20 cellular contexts compared by ENCODE assay signal in the genomic region with DNA sequence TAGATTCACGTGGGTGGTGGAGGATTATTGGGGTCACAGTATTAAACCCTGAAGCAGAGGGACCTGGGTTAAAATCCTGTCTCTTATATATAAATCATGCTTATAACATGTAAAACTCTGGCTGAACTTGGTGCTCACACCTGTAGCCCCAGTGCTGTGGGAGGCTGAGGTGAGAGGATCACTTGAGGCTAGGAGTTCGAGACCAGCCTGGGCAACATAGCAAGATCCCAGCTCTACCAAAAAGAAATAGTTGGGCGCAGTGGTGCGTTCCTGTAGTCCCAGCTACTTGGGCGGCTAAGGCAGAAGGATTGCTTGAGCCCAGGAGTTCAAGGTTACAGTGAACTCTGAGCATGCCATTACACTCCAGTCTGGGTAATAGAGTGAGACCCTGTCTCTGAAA. TPM values are rescaled to one million over a fixed set of nuclear protein-coding genes. Genes with fewer than 3 reads are reported as not detected.
DNase-seq lines count a peak whose midpoint lies in the region; ATAC-seq and TF ChIP-seq lines count a peak whose summit lies in the region.
"Had no signal": no experiment of that assay in that cellular context is flagged by ENCODE, and none has a peak within 500 bp of the region (broad histone marks: within the 10 kb centered on the region; RNA-seq: fewer than 3 reads in every experiment).

No MANE protein-coding gene starts in this region.

- H3K36me3 Mint-ChIP-seq in CD4-positive, alpha-beta T cell (ENCODE audit: low read depth), result peaks cover 77% of the 10 kb centered on the region
- H3K36me3 Mint-ChIP-seq in CD8-positive, alpha-beta memory T cell, result peaks cover 11 to 54% (median 29%) of the 10 kb centered on the region in 3 donors
- peaks cover 53% of the 10 kb centered on the region for H3K36me3 Mint-ChIP-seq in activated T-helper 2 cell treated with anti-CD3 and anti-CD28 coated beads, Interferon-gamma antibody, Interleukin-2, Interleukin-4, amounts not matched to agents 10 μg/mL and 5 μg/mL and 100 μg/mL, durations not matched to agents 14 hours and 24 hours and 36 hours (ENCODE audit: low read depth)
- peaks cover 28% of the 10 kb centered on the region for H3K36me3 Mint-ChIP-seq in nephron (ENCODE audit: low read depth)

- no TSS peak for BruUV-seq in A673 (replicated peaks; lab: Mats Ljungman, UMichigan)

- no peak for TF ChIP-seq CTCF in CD4-positive, alpha-beta T cell (IDR thresholded peaks at IDR 0.05)
- no peak for TF ChIP-seq CTCF in nephron (IDR thresholded peaks at IDR 0.05; ENCODE audit: unreplicated experiment in 3 of 3)
- TF ChIP-seq CTCF in A673 (conservative IDR thresholded peaks at IDR 0.05; ENCODE audit: low read depth, low read length), result no peak

- no peaks in the 10 kb centered on the region for H3K9me3 ChIP-seq in CD4-positive, alpha-beta T cell (ENCODE audit: control insufficient read depth, low read length)
- H3K9me3 ChIP-seq in CD8-positive, alpha-beta memory T cell (ENCODE audit: low read length), result no peaks in the 10 kb centered on the region
- H3K9me3 ChIP-seq in A673 (ENCODE audit: low read depth, low read length, poor library complexity, severe bottlenecking), result no peaks in the 10 kb centered on the region
- H3K9me3 ChIP-seq: heart left ventricle, prostate gland, uterus had no signal

- peaks cover 30% of the 10 kb centered on the region for H3K36me3 ChIP-seq in CD8-positive, alpha-beta memory T cell (ENCODE audit: insufficient read depth, low read length)
- H3K36me3 ChIP-seq in A673 (ENCODE audit: insufficient read depth, low read length, poor library complexity, severe bottlenecking), result peaks cover 6% of the 10 kb centered on the region
- H3K36me3 ChIP-seq: prostate gland, uterus had no signal

- peak overlapping the region; percentile 54 for H3K4me3 Mint-ChIP-seq in CD4-positive, alpha-beta T cell
- H3K4me3 Mint-ChIP-seq in CD8-positive, alpha-beta memory T cell, result peak overlapping the region in 5 of 7 donors; percentile 15 to 94 (median 28)
- H3K4me3 Mint-ChIP-seq in activated T-helper 2 cell treated with anti-CD3 and anti-CD28 coated beads, Interferon-gamma antibody, Interleukin-2, Interleukin-4, amounts not matched to agents 10 μg/mL and 5 μg/mL and 100 μg/mL, durations not matched to agents 14 hours and 24 hours and 36 hours (ENCODE audit: low read depth), result peak overlapping the region; percentile 13
- H3K4me3 Mint-ChIP-seq in nephron, result peak overlapping the region; percentile 88 to 99 (median 98)

- H3K27me3 ChIP-seq in CD4-positive, alpha-beta T cell (ENCODE audit: control insufficient read depth, insufficient read depth, low read length), result no peaks in the 10 kb centered on the region
- H3K27me3 ChIP-seq in CD8-positive, alpha-beta memory T cell (ENCODE audit: insufficient read depth, low read length, poor library complexity, severe bottlenecking), result no peaks in the 10 kb centered on the region
- H3K27me3 ChIP-seq in A673 (replicated peaks; ENCODE audit: insufficient read depth, low read depth, low read length, poor library complexity), result no peaks in the 10 kb centered on the region
- H3K27me3 ChIP-seq: heart left ventricle, uterus had no signal

- no peak for DNase-seq in CD4-positive, alpha-beta T cell
- DNase-seq in CD8-positive, alpha-beta memory T cell, result no peak
- DNase-seq in activated T-helper 2 cell treated with anti-CD3 and anti-CD28 coated beads, Interferon-gamma antibody, Interleukin-2, Interleukin-4, amounts not matched to agents 10 μg/mL and 5 μg/mL and 100 μg/mL, durations not matched to agents 14 hours and 24 hours and 36 hours (ENCODE audit: low spot score), result no peak
- DNase-seq in iPS-NIHi11 (ENCODE audit: low spot score), result no peak
- DNase-seq in A673 (ENCODE audit: low spot score), result no peak
- DNase-seq: activated CD4-positive, alpha-beta T cell treated with anti-CD3 and anti-CD28 coated beads for 4 hours; activated effector memory CD4-positive, alpha-beta T cell treated with anti-CD3 and anti-CD28 coated beads, Interleukin-2, amount 50 U/mL, for 16 hours; caudate nucleus; dermis blood vessel endothelial cell; heart left ventricle; NCI-H1105 treated with DMSO at 0.1 percent for 48 hours; NCI-H2081; NCI-H446; SIG-M5; T-helper 1 cell; uterus had no signal

- H3K9me3 Mint-ChIP-seq in CD4-positive, alpha-beta T cell, result peaks cover 2% of the 10 kb centered on the region
- peaks cover 0 to 3% (median 0%) of the 10 kb centered on the region in 5 donors for H3K9me3 Mint-ChIP-seq in CD8-positive, alpha-beta memory T cell
- peaks cover 11% of the 10 kb centered on the region for H3K9me3 Mint-ChIP-seq in activated T-helper 2 cell treated with anti-CD3 and anti-CD28 coated beads, Interferon-gamma antibody, Interleukin-2, Interleukin-4, amounts not matched to agents 10 μg/mL and 5 μg/mL and 100 μg/mL, durations not matched to agents 14 hours and 24 hours and 36 hours
- H3K9me3 Mint-ChIP-seq in nephron, result no peaks in the 10 kb centered on the region

- H3K4me1 Mint-ChIP-seq in CD4-positive, alpha-beta T cell (ENCODE audit: low read depth), result peaks cover 40% of the 10 kb centered on the region
- peaks cover 36 to 49% (median 40%) of the 10 kb centered on the region in 3 donors for H3K4me1 Mint-ChIP-seq in CD8-positive, alpha-beta memory T cell
- peaks cover 16% of the 10 kb centered on the region for H3K4me1 Mint-ChIP-seq in activated T-helper 2 cell treated with anti-CD3 and anti-CD28 coated beads, Interferon-gamma antibody, Interleukin-2, Interleukin-4, amounts not matched to agents 10 μg/mL and 5 μg/mL and 100 μg/mL, durations not matched to agents 14 hours and 24 hours and 36 hours (ENCODE audit: low read depth)
- peaks cover 16% of the 10 kb centered on the region for H3K4me1 Mint-ChIP-seq in nephron

- peaks cover 27% of the 10 kb centered on the region for H3K4me1 ChIP-seq in CD8-positive, alpha-beta memory T cell (ENCODE audit: insufficient read depth, low read length)
- peaks cover 13% of the 10 kb centered on the region for H3K4me1 ChIP-seq in A673 (ENCODE audit: insufficient read depth, low read length, poor library complexity, severe bottlenecking)
- H3K4me1 ChIP-seq: prostate gland, uterus had no signal

- CTCF ChIA-PET in CD4-positive, alpha-beta T cell (lab: Charles Lee), result no interaction called here
- CTCF ChIA-PET in CD8-positive, alpha-beta memory T cell (lab: Charles Lee), result no interaction called here
- CTCF ChIA-PET in A673 (lab: Charles Lee), result no interaction called here

- H3K4me3 ChIP-seq in CD8-positive, alpha-beta memory T cell (ENCODE audit: low read length), result no peak overlapping the region
- no peak overlapping the region for H3K4me3 ChIP-seq in A673 (ENCODE audit: low read depth, low read length, poor library complexity, severe bottlenecking)
- H3K4me3 ChIP-seq: prostate gland, uterus had no signal

- intact Hi-C loops in CD4-positive, alpha-beta T cell (cut with DNase I, micrococcal nuclease), result loop anchor here in 1 of 2 experiments (5.0 kb wide), 1 partner anchor 109 kb away; the partner anchor contains the start of gene ZNF304
- intact Hi-C loops in activated T-helper 2 cell treated with anti-CD3 and anti-CD28 coated beads, Interferon-gamma antibody, Interleukin-2, Interleukin-4, amounts not matched to agents 10 μg/mL and 5 μg/mL and 100 μg/mL, durations not matched to agents 14 hours and 24 hours and 36 hours (cut with micrococcal nuclease), result no loop called here
- intact Hi-C loops in A673 (cut with micrococcal nuclease; ENCODE audit: unreplicated experiment), result no loop called here

- H3K27ac Mint-ChIP-seq in CD4-positive, alpha-beta T cell, result peak overlapping the region; percentile 92
- H3K27ac Mint-ChIP-seq in CD8-positive, alpha-beta memory T cell, result peak overlapping the region in 7 of 8 donors; percentile 2 to 91 (median 68)
- no peak overlapping the region for H3K27ac Mint-ChIP-seq in activated T-helper 2 cell treated with anti-CD3 and anti-CD28 coated beads, Interferon-gamma antibody, Interleukin-2, Interleukin-4, amounts not matched to agents 10 μg/mL and 5 μg/mL and 100 μg/mL, durations not matched to agents 14 hours and 24 hours and 36 hours
- H3K27ac Mint-ChIP-seq in nephron, result no peak overlapping the region

- no peak for ATAC-seq in CD4-positive, alpha-beta T cell (ENCODE audit: poor library complexity)
- no peak for ATAC-seq in GM21367 (IDR thresholded peaks at IDR 0.05; ENCODE audit: unreplicated experiment)
- ATAC-seq: HCT116, heart left ventricle had no signal

- no peak overlapping the region for H3K27ac ChIP-seq in CD4-positive, alpha-beta T cell (ENCODE audit: low read depth, low read length)
- no peak overlapping the region for H3K27ac ChIP-seq in CD8-positive, alpha-beta memory T cell (ENCODE audit: low read depth, low read length)
- H3K27ac ChIP-seq in A673 (ENCODE audit: low read depth, low read length, poor library complexity, severe bottlenecking), result no peak overlapping the region
- H3K27ac ChIP-seq: heart left ventricle, prostate gland, uterus had no signal

- no peaks in the 10 kb centered on the region for H3K27me3 Mint-ChIP-seq in CD4-positive, alpha-beta T cell
- H3K27me3 Mint-ChIP-seq in CD8-positive, alpha-beta memory T cell, result no peaks in the 10 kb centered on the region
- no peaks in the 10 kb centered on the region for H3K27me3 Mint-ChIP-seq in activated T-helper 2 cell treated with anti-CD3 and anti-CD28 coated beads, Interferon-gamma antibody, Interleukin-2, Interleukin-4, amounts not matched to agents 10 μg/mL and 5 μg/mL and 100 μg/mL, durations not matched to agents 14 hours and 24 hours and 36 hours (ENCODE audit: low read depth)
- no peaks in the 10 kb centered on the region for H3K27me3 Mint-ChIP-seq in nephron (ENCODE audit: low read depth)

- POLR2A ChIA-PET in CD4-positive, alpha-beta T cell (lab: Charles Lee), result no interaction called here
- POLR2A ChIA-PET in CD8-positive, alpha-beta memory T cell (lab: Charles Lee), result no interaction called here
- POLR2A ChIA-PET in A673 (lab: Charles Lee; ENCODE audit: low non-redundant PET), result no interaction called here

RNA-seq across cellular contexts. Expression of gene ZNF805, which starts 2.4 kb away (rescaled TPM):
- 10 to 100 TPM; 33.1 to 33.7 TPM for total RNA-seq in CD4-positive, alpha-beta T cell
- 10 to 100 TPM; 11.1 to 11.7 TPM for total RNA-seq in CD8-positive, alpha-beta memory T cell
- polyA plus RNA-seq in CD8-positive, alpha-beta memory T cell, result 4.0 TPM
- total RNA-seq in activated T-helper 2 cell treated with anti-CD3 and anti-CD28 coated beads, Interferon-gamma antibody, Interleukin-2, Interleukin-4, amounts not matched to agents 10 μg/mL and 5 μg/mL and 100 μg/mL, durations not matched to agents 14 hours and 24 hours and 36 hours, result 6.6 and 6.9 TPM in 2 replicates
- total RNA-seq in A673 (2021), result 11.7 and 14.7 TPM in 2 replicates

RNA-seq across cellular contexts. Expression of gene AURKC, which starts 12.0 kb away (rescaled TPM):
- total RNA-seq in CD4-positive, alpha-beta T cell, result under 1 TPM; 0.41 to 0.89 TPM
- total RNA-seq in CD8-positive, alpha-beta memory T cell, result 1 to 10 TPM; 1.3 to 2.7 TPM
- not detected for polyA plus RNA-seq in CD8-positive, alpha-beta memory T cell
- 0.16 TPM in 1 of 2 replicates, not detected in the other for total RNA-seq in activated T-helper 2 cell treated with anti-CD3 and anti-CD28 coated beads, Interferon-gamma antibody, Interleukin-2, Interleukin-4, amounts not matched to agents 10 μg/mL and 5 μg/mL and 100 μg/mL, durations not matched to agents 14 hours and 24 hours and 36 hours
- total RNA-seq in A673 (2021), result 1.2 and 1.5 TPM in 2 replicates

RNA-seq across cellular contexts. Expression of gene ZNF460, which starts 37.5 kb away (rescaled TPM):
- total RNA-seq in CD4-positive, alpha-beta T cell, result 10 to 100 TPM; 64.9 to 65.0 TPM
- 10 to 100 TPM; 45.5 to 52.0 TPM for total RNA-seq in CD8-positive, alpha-beta memory T cell
- polyA plus RNA-seq in CD8-positive, alpha-beta memory T cell, result 7.5 TPM
- 35.8 and 40.2 TPM in 2 replicates for total RNA-seq in activated T-helper 2 cell treated with anti-CD3 and anti-CD28 coated beads, Interferon-gamma antibody, Interleukin-2, Interleukin-4, amounts not matched to agents 10 μg/mL and 5 μg/mL and 100 μg/mL, durations not matched to agents 14 hours and 24 hours and 36 hours
- total RNA-seq in A673 (2021), result 53.3 and 58.4 TPM in 2 replicates

RNA-seq across cellular contexts. Expression of gene ZNF264, which starts 51.5 kb away (rescaled TPM):
- 10 to 100 TPM; 40.5 to 40.7 TPM for total RNA-seq in CD4-positive, alpha-beta T cell
- total RNA-seq in CD8-positive, alpha-beta memory T cell, result 10 to 100 TPM; 26.6 to 27.8 TPM
- polyA plus RNA-seq in CD8-positive, alpha-beta memory T cell, result 13.0 TPM
- 16.5 and 18.0 TPM in 2 replicates for total RNA-seq in activated T-helper 2 cell treated with anti-CD3 and anti-CD28 coated beads, Interferon-gamma antibody, Interleukin-2, Interleukin-4, amounts not matched to agents 10 μg/mL and 5 μg/mL and 100 μg/mL, durations not matched to agents 14 hours and 24 hours and 36 hours
- 25.1 and 25.8 TPM in 2 replicates for total RNA-seq in A673 (2021)

Comparison
In these comparisons a context has a peak if more than half of its experiments do, and no peak if none do; other contexts are left out.
1. H3K27ac Mint-ChIP-seq: peak in CD4-positive, alpha-beta T cell (single experiment) and CD8-positive, alpha-beta memory T cell (7 of 8); none in activated T-helper 2 cell treated with anti-CD3 and anti-CD28 coated beads, Interferon-gamma antibody, Interleukin-2, Interleukin-4, amounts not matched to agents 10 μg/mL and 5 μg/mL and 100 μg/mL, durations not matched to agents 14 hours and 24 hours and 36 hours (single experiment) and nephron (0 of 3).
2. H3K4me3 Mint-ChIP-seq: peak in every context shown above with its lines; median percentile 98 in nephron; 54 in CD4-positive, alpha-beta T cell; 28 in CD8-positive, alpha-beta memory T cell; 13 in activated T-helper 2 cell treated with anti-CD3 and anti-CD28 coated beads, Interferon-gamma antibody, Interleukin-2, Interleukin-4, amounts not matched to agents 10 μg/mL and 5 μg/mL and 100 μg/mL, durations not matched to agents 14 hours and 24 hours and 36 hours.